In genomic region chr11:69968407-69969347, GRCh38 we compare ENCODE assay signal across 25 cellular contexts.
A peak's percentile ranks its signal among the peaks of the same experiment; 100 is the strongest.
DNase-seq lines count a peak whose midpoint lies in the region; ATAC-seq and TF ChIP-seq lines count a peak whose summit lies in the region.
"Had no signal": no experiment of that assay in that cellular context is flagged by ENCODE, and none has a peak within 500 bp of the region (broad histone marks: within the 10 kb centered on the region; RNA-seq: fewer than 3 reads in every experiment).

No MANE protein-coding gene starts in this region.

- H3K4me2 ChIP-seq in osteoblast (ENCODE audit: insufficient read depth, low read length), result no peak overlapping the region
- H3K4me2 ChIP-seq: smooth muscle cell had no signal

- WGBS in right cardiac atrium, result 75% methylated on average over 24 of the region's 24 CpGs

- H3K4me1 Mint-ChIP-seq in Calu3 (ENCODE audit: low read depth, unreplicated experiment), result peaks cover 34% of the 10 kb centered on the region
- H3K4me1 Mint-ChIP-seq in activated T-cell treated with anti-CD3 and anti-CD28 coated beads, Interleukin-2, amount 50 U/mL, for 24 hours (ENCODE audit: low read depth), result peaks cover 12% of the 10 kb centered on the region
- H3K4me1 Mint-ChIP-seq: CD14-positive monocyte had no signal

- no peaks in the 10 kb centered on the region for H3K79me2 ChIP-seq in osteoblast (ENCODE audit: insufficient read depth, low read length)

- H3K4me3 ChIP-seq in ascending aorta (no peak overlapping the region), right cardiac atrium (ENCODE audit: low read length) (no peak overlapping the region), osteoblast (ENCODE audit: insufficient read depth, low read length) (no peak overlapping the region), WERI-Rb-1 (ENCODE audit: low read depth, low read length) (no peak overlapping the region)
- H3K4me3 ChIP-seq: body of pancreas, psoas muscle, smooth muscle cell, uterus had no signal

- CTCF ChIA-PET in Calu3 (lab: Charles Lee), result interaction anchor here (0.9 kb wide), 1 partner anchor 19 kb away, joined by 3 read pairs; no protein-coding TSS in a partner anchor

- TF ChIP-seq CTCF in Calu3 (IDR thresholded peaks at IDR 0.05; ENCODE audit: unreplicated experiment), result no peak
- TF ChIP-seq CTCF in ascending aorta (IDR thresholded peaks at IDR 0.05), result no peak
- TF ChIP-seq CTCF in osteoblast (IDR thresholded peaks at IDR 0.05; ENCODE audit: extremely low read depth, low read depth, low read length), result no peak
- TF ChIP-seq CTCF in WERI-Rb-1 (IDR thresholded peaks at IDR 0.05; ENCODE audit: low read depth, low read length), result no peak

- no peaks in the 10 kb centered on the region for H3K9me3 ChIP-seq in ascending aorta
- H3K9me3 ChIP-seq in right cardiac atrium (ENCODE audit: control insufficient read depth, low read length), result no peaks in the 10 kb centered on the region
- H3K9me3 ChIP-seq in osteoblast (ENCODE audit: low read depth, low read length), result no peaks in the 10 kb centered on the region
- H3K9me3 ChIP-seq in WERI-Rb-1 (ENCODE audit: severe bottlenecking), result no peaks in the 10 kb centered on the region
- H3K9me3 ChIP-seq: body of pancreas, psoas muscle, uterus had no signal

- H3K36me3 Mint-ChIP-seq in Calu3 (ENCODE audit: insufficient read depth, unreplicated experiment), result no peaks in the 10 kb centered on the region
- H3K36me3 Mint-ChIP-seq in activated T-cell treated with anti-CD3 and anti-CD28 coated beads, Interleukin-2, amount 50 U/mL, for 24 hours (ENCODE audit: low read depth), result no peaks in the 10 kb centered on the region
- H3K36me3 Mint-ChIP-seq: activated CD4-positive, alpha-beta memory T cell treated with anti-CD3 and anti-CD28 coated beads for 36 hours; CD14-positive monocyte; memory B cell had no signal

- peak in 1 of 2 donors; percentile 25 for ATAC-seq in right cardiac atrium
- ATAC-seq: body of pancreas, HCT116, psoas muscle had no signal

- no peak overlapping the region for H3K4me3 Mint-ChIP-seq in Calu3 (ENCODE audit: low read depth, unreplicated experiment)
- H3K4me3 Mint-ChIP-seq in activated T-cell treated with anti-CD3 and anti-CD28 coated beads, Interleukin-2, amount 50 U/mL, for 24 hours, result no peak overlapping the region
- H3K4me3 Mint-ChIP-seq: activated CD4-positive, alpha-beta memory T cell treated with anti-CD3 and anti-CD28 coated beads for 36 hours; CD14-positive monocyte had no signal

- no peaks in the 10 kb centered on the region for H3K27me3 Mint-ChIP-seq in Calu3 (ENCODE audit: unreplicated experiment)
- H3K27me3 Mint-ChIP-seq in activated T-cell treated with anti-CD3 and anti-CD28 coated beads, Interleukin-2, amount 50 U/mL, for 24 hours, result peaks cover 16% of the 10 kb centered on the region

- H3K4me1 ChIP-seq in ascending aorta (peaks cover 0 to 19% of the 10 kb centered on the region in 2 donors), right cardiac atrium (ENCODE audit: control insufficient read depth, insufficient read depth, low read length) (no peaks in the 10 kb centered on the region), osteoblast (ENCODE audit: insufficient read depth, low read length) (no peaks in the 10 kb centered on the region)
- H3K4me1 ChIP-seq: psoas muscle, uterus had no signal

- no peaks in the 10 kb centered on the region for H3K36me3 ChIP-seq in ascending aorta
- no peaks in the 10 kb centered on the region for H3K36me3 ChIP-seq in osteoblast (ENCODE audit: insufficient read depth, low read length)
- H3K36me3 ChIP-seq in WERI-Rb-1, result no peaks in the 10 kb centered on the region
- H3K36me3 ChIP-seq: uterus had no signal

- H3K9me3 Mint-ChIP-seq in Calu3 (ENCODE audit: low read depth, unreplicated experiment), result no peaks in the 10 kb centered on the region
- no peaks in the 10 kb centered on the region for H3K9me3 Mint-ChIP-seq in activated T-cell treated with anti-CD3 and anti-CD28 coated beads, Interleukin-2, amount 50 U/mL, for 24 hours
- H3K9me3 Mint-ChIP-seq: activated CD4-positive, alpha-beta memory T cell treated with anti-CD3 and anti-CD28 coated beads for 36 hours; CD14-positive monocyte; memory B cell had no signal

- intact Hi-C loops in Calu3 (cut with micrococcal nuclease; ENCODE audit: unreplicated experiment), result no loop called here
- intact Hi-C loops in ascending aorta (cut with DNase I), result loop anchor here (2.0 kb wide), 1 partner anchor 20 kb away; no protein-coding TSS in a partner anchor
- intact Hi-C loops in right cardiac atrium (cut with DNase I), result no loop called here

- BruUV-seq in Calu3 (replicated peaks; lab: Mats Ljungman, UMichigan), result no TSS peak

- no peak overlapping the region for H3K27ac Mint-ChIP-seq in Calu3 (ENCODE audit: unreplicated experiment)
- no peak overlapping the region for H3K27ac Mint-ChIP-seq in activated T-cell treated with anti-CD3 and anti-CD28 coated beads, Interleukin-2, amount 50 U/mL, for 24 hours
- H3K27ac Mint-ChIP-seq: activated CD4-positive, alpha-beta memory T cell treated with anti-CD3 and anti-CD28 coated beads for 36 hours; CD14-positive monocyte; memory B cell had no signal

- DNase-seq in Calu3, result peak; percentile 42
- DNase-seq in ascending aorta (ENCODE audit: low spot score in 2 of 2), result no peak
- peak; percentile 57 to 87 (median 84) for DNase-seq in right cardiac atrium
- DNase-seq in osteoblast (ENCODE audit: insufficient read length, low spot score, missing footprints), result peak; percentile 85
- DNase-seq in AML-193 (lab: John Stamatoyannopoulos, UW), result no peak
- no peak for DNase-seq in WERI-Rb-1
- DNase-seq in UCSD-AML1 (lab: John Stamatoyannopoulos, UW; ENCODE audit: unreplicated experiment), result no peak
- DNase-seq in activated T-cell treated with anti-CD3 and anti-CD28 coated beads, Interleukin-2, amount 50 U/mL, for 24 hours, result no peak
- DNase-seq: activated CD4-positive, alpha-beta memory T cell treated with anti-CD3 and anti-CD28 coated beads for 36 hours; activated CD4-positive, CD25-positive, alpha-beta regulatory T cell; effector memory CD4-positive, alpha-beta T cell; hypothalamus; NCI-H1417; NCI-H2081; NCI-H82; OCI-M1; psoas muscle; substantia nigra; T-helper 9 cell; uterus had no signal

- H3K27me3 ChIP-seq in ascending aorta, result no peaks in the 10 kb centered on the region
- H3K27me3 ChIP-seq in right cardiac atrium (ENCODE audit: control insufficient read depth, insufficient read depth), result no peaks in the 10 kb centered on the region
- peaks cover 21% of the 10 kb centered on the region for H3K27me3 ChIP-seq in osteoblast (ENCODE audit: insufficient read depth, low read length)
- H3K27me3 ChIP-seq in WERI-Rb-1 (ENCODE audit: insufficient read depth, low read depth, severe bottlenecking), result no peaks in the 10 kb centered on the region
- H3K27me3 ChIP-seq: body of pancreas, uterus had no signal

- no peaks in the 10 kb centered on the region for H4K20me1 ChIP-seq in osteoblast (ENCODE audit: insufficient read depth, low read length)

- H3K27ac ChIP-seq in ascending aorta (peak overlapping the region; percentile 84 to 86), right cardiac atrium (ENCODE audit: low read length) (peak overlapping the region; percentile 45), osteoblast (ENCODE audit: low read depth, low read length) (no peak overlapping the region), WERI-Rb-1 (no peak overlapping the region)
- H3K27ac ChIP-seq: body of pancreas, psoas muscle, uterus had no signal

- no peak overlapping the region for H2AFZ ChIP-seq in osteoblast (ENCODE audit: low read length)

Comparison
In these comparisons a context has a peak if more than half of its experiments do, and no peak if none do; other contexts are left out.
1. DNase-seq: peak in Calu3 (single experiment), right cardiac atrium (3 of 3) and osteoblast (single experiment); none in ascending aorta (0 of 2), AML-193 (0 of 2), WERI-Rb-1 (single experiment), UCSD-AML1 (single experiment) and activated T-cell treated with anti-CD3 and anti-CD28 coated beads, Interleukin-2, amount 50 U/mL, for 24 hours (single experiment).
2. H3K27ac ChIP-seq: peak in ascending aorta (2 of 2) and right cardiac atrium (single experiment); none in osteoblast (single experiment) and WERI-Rb-1 (single experiment).